In genomic region chr12:82904219-82904795, GRCh38 we compare ENCODE assay signal across 26 cellular contexts.
A peak's percentile ranks its signal among the peaks of the same experiment; 100 is the strongest.
DNase-seq lines count a peak whose midpoint lies in the region; ATAC-seq and TF ChIP-seq lines count a peak whose summit lies in the region.
"Had no signal": no experiment of that assay in that cellular context is flagged by ENCODE, and none has a peak within 500 bp of the region (broad histone marks: within the 10 kb centered on the region; RNA-seq: fewer than 3 reads in every experiment).

No MANE protein-coding gene starts in this region.

- TF ChIP-seq CTCF in fibroblast of the aortic adventitia (IDR thresholded peaks at IDR 0.05; ENCODE audit: insufficient read depth, low read length) (no peak), ascending aorta (IDR thresholded peaks at IDR 0.05) (no peak), H9 (conservative IDR thresholded peaks at IDR 0.05) (no peak)

- H2BK120ac ChIP-seq in H9 (ENCODE audit: low read depth, low read length, poor library complexity, severe bottlenecking) = no peak overlapping the region

- H3K4ac ChIP-seq in H9 (ENCODE audit: low read depth, low read length) = no peak overlapping the region

- no peak overlapping the region for H3K4me3 Mint-ChIP-seq in activated T-helper 17 cell treated with anti-CD3 and anti-CD28 coated beads, Interleukin-2, amount 50 U/mL, for 72 hours
- H3K4me3 Mint-ChIP-seq in H9 = no peak overlapping the region
- H3K4me3 Mint-ChIP-seq: activated CD8-positive, alpha-beta T cell treated with anti-CD3 and anti-CD28 coated beads, Interleukin-2, amount 10 ng/mL, durations not matched to agents 7 days and 5 days; activated naive CD8-positive, alpha-beta T cell treated with anti-CD3 and anti-CD28 coated beads for 36 hours; central memory CD8-positive, alpha-beta T cell; dendritic cell treated with granulocyte-macrophage colony-stimulating factor and Interleukin-4, amounts not matched to agents 40 ng/mL and 50 ng/mL, for 4 days; IgD-negative memory B cell; mesothelial cell of epicardium; naive B cell; stimulated activated naive CD8-positive, alpha-beta T cell treated with anti-CD3 and anti-CD28 coated beads, Interleukin-15, Interleukin-2, amounts not matched to agents 100 ng/mL and 50 ng/mL, for 24 hours had no signal

- H3K4me3 ChIP-seq in fibroblast of the aortic adventitia (ENCODE audit: low read depth, low read length) (no peak overlapping the region), ascending aorta (no peak overlapping the region)
- H3K4me3 ChIP-seq: Peyer's patch, SJSA1, thyroid gland had no signal

- no peak overlapping the region for H3K4me2 ChIP-seq in H9 (ENCODE audit: insufficient read depth, insufficient read length, low read length)

- H3K4me1 ChIP-seq in ascending aorta (no peaks in the 10 kb centered on the region), H9 (ENCODE audit: insufficient read depth, low read length) (no peaks in the 10 kb centered on the region)
- H3K4me1 ChIP-seq: Peyer's patch, SJSA1, thyroid gland had no signal

- H2BK15ac ChIP-seq in H9 (ENCODE audit: low read depth, low read length) = no peak overlapping the region

- H3K27ac Mint-ChIP-seq in activated T-helper 17 cell treated with anti-CD3 and anti-CD28 coated beads, Interleukin-2, amount 50 U/mL, for 72 hours = no peak overlapping the region
- 0 out of 7 replicates have a peak overlapping the region, but pooled peaks of 1 of the 3 experiments have one; percentile 41 for H3K27ac Mint-ChIP-seq in H9
- H3K27ac Mint-ChIP-seq: activated CD8-positive, alpha-beta T cell treated with anti-CD3 and anti-CD28 coated beads, Interleukin-2, amount 10 ng/mL, durations not matched to agents 7 days and 5 days; activated naive CD8-positive, alpha-beta T cell treated with anti-CD3 and anti-CD28 coated beads for 36 hours; dendritic cell treated with granulocyte-macrophage colony-stimulating factor and Interleukin-4, amounts not matched to agents 40 ng/mL and 50 ng/mL, for 4 days; IgD-negative memory B cell; mesothelial cell of epicardium; stimulated activated naive CD8-positive, alpha-beta T cell treated with anti-CD3 and anti-CD28 coated beads, Interleukin-15, Interleukin-2, amounts not matched to agents 100 ng/mL and 50 ng/mL, for 24 hours had no signal

- no peak overlapping the region for H3K56ac ChIP-seq in H9 (ENCODE audit: insufficient read length, low read depth, low read length)

- ATAC-seq in GM18907 (IDR thresholded peaks at IDR 0.05; ENCODE audit: unreplicated experiment) = peak; percentile 50
- ATAC-seq in activated T-helper 17 cell treated with anti-CD3 and anti-CD28 coated beads, Interleukin-2, amount 50 U/mL, for 72 hours (replicated peaks) = peak; percentile 37
- ATAC-seq: activated CD8-positive, alpha-beta T cell treated with anti-CD3 and anti-CD28 coated beads, Interleukin-2, amount 10 ng/mL, durations not matched to agents 7 days and 5 days; left ventricle myocardium superior had no signal

- H3K9me3 ChIP-seq in ascending aorta (no peaks in the 10 kb centered on the region), H9 (ENCODE audit: control insufficient read depth, low read depth, low read length) (no peaks in the 10 kb centered on the region)
- H3K9me3 ChIP-seq: Peyer's patch, SJSA1, thyroid gland had no signal

- no peak overlapping the region for H2AFZ ChIP-seq in H9 (ENCODE audit: low read length)

- H3K27me3 ChIP-seq in ascending aorta = no peaks in the 10 kb centered on the region
- no peaks in the 10 kb centered on the region for H3K27me3 ChIP-seq in H9 (ENCODE audit: insufficient read depth, low read length)
- H3K27me3 ChIP-seq: Peyer's patch, SJSA1, thyroid gland had no signal

- H3K27ac ChIP-seq in ascending aorta (no peak overlapping the region), H9 (ENCODE audit: insufficient read length, low read depth, low read length) (no peak overlapping the region)
- H3K27ac ChIP-seq: C4-2B, Peyer's patch, SJSA1, thyroid gland had no signal

- H3K18ac ChIP-seq in H9 (ENCODE audit: insufficient read length, low read depth, low read length) = no peak overlapping the region

- H3K36me3 Mint-ChIP-seq in activated T-helper 17 cell treated with anti-CD3 and anti-CD28 coated beads, Interleukin-2, amount 50 U/mL, for 72 hours (ENCODE audit: low read depth) = no peaks in the 10 kb centered on the region
- H3K36me3 Mint-ChIP-seq in H9 (ENCODE audit: insufficient read depth in 1 of 3, low read depth in 3 of 3) = no peaks in the 10 kb centered on the region
- H3K36me3 Mint-ChIP-seq: activated naive CD8-positive, alpha-beta T cell treated with anti-CD3 and anti-CD28 coated beads for 36 hours; IgD-negative memory B cell; mesothelial cell of epicardium; naive B cell had no signal

- H3K9me3 Mint-ChIP-seq in activated T-helper 17 cell treated with anti-CD3 and anti-CD28 coated beads, Interleukin-2, amount 50 U/mL, for 72 hours = no peaks in the 10 kb centered on the region
- H3K9me3 Mint-ChIP-seq in H9 = no peaks in the 10 kb centered on the region
- H3K9me3 Mint-ChIP-seq: activated naive CD8-positive, alpha-beta T cell treated with anti-CD3 and anti-CD28 coated beads for 36 hours; central memory CD8-positive, alpha-beta T cell; dendritic cell treated with granulocyte-macrophage colony-stimulating factor and Interleukin-4, amounts not matched to agents 40 ng/mL and 50 ng/mL, for 4 days; IgD-negative memory B cell; mesothelial cell of epicardium; stimulated activated naive CD8-positive, alpha-beta T cell treated with anti-CD3 and anti-CD28 coated beads, Interleukin-15, Interleukin-2, amounts not matched to agents 100 ng/mL and 50 ng/mL, for 24 hours had no signal

- intact Hi-C loops in ascending aorta (cut with DNase I) = no loop called here

- H3K9ac ChIP-seq in H9 (ENCODE audit: extremely low read depth, insufficient read length, low read length) = no peak overlapping the region

- H4K5ac ChIP-seq in H9 (ENCODE audit: insufficient read length, low read depth, low read length) = no peak overlapping the region

- no peak overlapping the region for H2BK12ac ChIP-seq in H9 (ENCODE audit: insufficient read length, low read depth, low read length)

- H4K20me1 ChIP-seq in H9 (ENCODE audit: control insufficient read depth, insufficient read depth, insufficient read length) = no peaks in the 10 kb centered on the region

- no peaks in the 10 kb centered on the region for H3K79me1 ChIP-seq in H9 (ENCODE audit: insufficient read depth, low read depth, low read length, poor library complexity, severe bottlenecking)

- no CpG with 5 or more reads among the region's 5 CpGs for WGBS in H9 (ENCODE audit: extremely low coverage, insufficient read length, low lambda C conversion rate)

- DNase-seq in AG08395 (ENCODE audit: low spot score) (peak; percentile 18), fibroblast of the aortic adventitia (ENCODE audit: low read depth) (peak; percentile 27), ascending aorta (ENCODE audit: low spot score in 2 of 2) (no peak), H9 (no peak), SHP77 (lab: John Stamatoyannopoulos, UW) (no peak)
- no peak for DNase-seq in stimulated activated CD8-positive, alpha-beta memory T cell treated with anti-CD3 and anti-CD28 coated beads, Interleukin-4, amount 100 ng/mL, for 48 hours
- DNase-seq: activated CD8-positive, alpha-beta T cell treated with anti-CD3 and anti-CD28 coated beads, Interleukin-2, amount 10 ng/mL, durations not matched to agents 7 days and 5 days; activated effector memory CD4-positive, alpha-beta T cell treated with Interleukin-2 at 50 U/mL for 16 hours; activated naive CD8-positive, alpha-beta T cell treated with anti-CD3 and anti-CD28 coated beads for 36 hours; Calu3; islet precursor cell; left ventricle myocardium superior; naive B cell; NCI-H187; NCI-H524; Peyer's patch; thyroid gland had no signal

- no peaks in the 10 kb centered on the region for H3K23me2 ChIP-seq in H9 (ENCODE audit: insufficient read length, low read depth, low read length, poor library complexity, severe bottlenecking)

- no peak overlapping the region for H2BK5ac ChIP-seq in H9 (ENCODE audit: insufficient read length, low read length)

- H2BK20ac ChIP-seq in H9 (ENCODE audit: low read depth, low read length, poor library complexity, severe bottlenecking) = no peak overlapping the region

- H3K14ac ChIP-seq in H9 (ENCODE audit: insufficient read depth, low read length) = no peak overlapping the region

- H3K36me3 ChIP-seq in ascending aorta = no peaks in the 10 kb centered on the region
- H3K36me3 ChIP-seq: Peyer's patch, SJSA1, thyroid gland had no signal

- H3K79me2 ChIP-seq in H9 (ENCODE audit: insufficient read depth, low read length) = no peaks in the 10 kb centered on the region

- no peak overlapping the region for H3K23ac ChIP-seq in H9 (ENCODE audit: insufficient read length, low read depth, low read length)

- H2AK5ac ChIP-seq in H9 (ENCODE audit: insufficient read length, low read length) = no peak overlapping the region

- no peak overlapping the region for H3T11ph ChIP-seq in H9 (ENCODE audit: low read length)

- H4K91ac ChIP-seq in H9 (ENCODE audit: insufficient read length, low read depth, low read length) = no peak overlapping the region

- H4K8ac ChIP-seq in H9 (replicated peaks; ENCODE audit: insufficient read length, low read depth, low read length) = no peak overlapping the region

- H3K4me1 Mint-ChIP-seq in activated T-helper 17 cell treated with anti-CD3 and anti-CD28 coated beads, Interleukin-2, amount 50 U/mL, for 72 hours = no peaks in the 10 kb centered on the region
- H3K4me1 Mint-ChIP-seq in H9 = peaks cover 0 to 7% of the 10 kb centered on the region in 2 experiments; a peak in 1 of 4 replicates
- H3K4me1 Mint-ChIP-seq: activated naive CD8-positive, alpha-beta T cell treated with anti-CD3 and anti-CD28 coated beads for 36 hours; central memory CD8-positive, alpha-beta T cell; IgD-negative memory B cell; mesothelial cell of epicardium; naive B cell had no signal

- no peaks in the 10 kb centered on the region for H3K27me3 Mint-ChIP-seq in activated T-helper 17 cell treated with anti-CD3 and anti-CD28 coated beads, Interleukin-2, amount 50 U/mL, for 72 hours
- no peaks in the 10 kb centered on the region for H3K27me3 Mint-ChIP-seq in H9 (ENCODE audit: low read depth)
- H3K27me3 Mint-ChIP-seq: activated naive CD8-positive, alpha-beta T cell treated with anti-CD3 and anti-CD28 coated beads for 36 hours; central memory CD8-positive, alpha-beta T cell; dendritic cell treated with granulocyte-macrophage colony-stimulating factor and Interleukin-4, amounts not matched to agents 40 ng/mL and 50 ng/mL, for 4 days; IgD-negative memory B cell; naive B cell; stimulated activated naive CD8-positive, alpha-beta T cell treated with anti-CD3 and anti-CD28 coated beads, Interleukin-15, Interleukin-2, amounts not matched to agents 100 ng/mL and 50 ng/mL, for 24 hours had no signal

Comparison
In these comparisons a context has a peak if more than half of its experiments do, and no peak if none do; other contexts are left out.
1. DNase-seq: peak in AG08395 (single experiment) and fibroblast of the aortic adventitia (single experiment); none in ascending aorta (0 of 2), H9 (single experiment), stimulated activated CD8-positive, alpha-beta memory T cell treated with anti-CD3 and anti-CD28 coated beads, Interleukin-4, amount 100 ng/mL, for 48 hours (single experiment) and SHP77 (0 of 2).